In genomic region chr9:98642661-98643312, GRCh38 we compare ENCODE assay signal across 24 cellular contexts.
DNase-seq lines count a peak whose midpoint lies in the region; ATAC-seq and TF ChIP-seq lines count a peak whose summit lies in the region.
"Had no signal": no experiment of that assay in that cellular context is flagged by ENCODE, and none has a peak within 500 bp of the region (broad histone marks: within the 10 kb centered on the region; RNA-seq: fewer than 3 reads in every experiment).

No MANE protein-coding gene starts in this region.

- H3F3A ChIP-seq in DOHH2 (ENCODE audit: control insufficient read depth, insufficient read depth): no peaks in the 10 kb centered on the region

- H3K36me3 ChIP-seq in DOHH2 (ENCODE audit: control insufficient read depth, low read length): no peaks in the 10 kb centered on the region

- CTCF ChIA-PET in WTC11 (lab: Charles Lee): interaction anchor here (0.6 to 2.1 kb wide), 19 partner anchors 10 to 227 kb away, joined by 3 to 9 read pairs (median 4); no protein-coding TSS in a partner anchor

- H3K27me3 Mint-ChIP-seq in HFFc6 (ENCODE audit: insufficient read depth) (peaks cover 15% of the 10 kb centered on the region), WTC11 (ENCODE audit: low read depth) (peaks cover 3% of the 10 kb centered on the region; the same call in 1 of the 2 replicates)

- ATAC-seq in WTC11 (peak; percentile 80), GM18520 (IDR thresholded peaks at IDR 0.05; ENCODE audit: unreplicated experiment) (no peak), GM21367 (IDR thresholded peaks at IDR 0.05; ENCODE audit: unreplicated experiment) (no peak)
- ATAC-seq: activated T-cell treated with anti-CD3 and anti-CD28 coated beads, Interleukin-2, amount 50 U/mL, for 4 hours had no signal

- TF ChIP-seq CTCF in DOHH2 (IDR thresholded peaks at IDR 0.05; ENCODE audit: low read depth, low read length, poor library complexity, severe bottlenecking): peak; percentile 34
- TF ChIP-seq CTCF in HFFc6 (IDR thresholded peaks at IDR 0.05): peak; percentile 30; the same call in 1 of the 2 replicates
- no peak; the same call in 1 of the 2 replicates for TF ChIP-seq CTCF in WTC11 (IDR thresholded peaks at IDR 0.05)

- peaks cover 4% of the 10 kb centered on the region; the same call in 1 of the 2 replicates for H3K27me3 ChIP-seq in DOHH2 (ENCODE audit: control insufficient read depth, low read length)
- H3K27me3 ChIP-seq: dorsolateral prefrontal cortex had no signal

- DNase-seq in HFFc6 (no peak), WTC11 (ENCODE audit: low spot score) (peak; percentile 53), iPS DF 4.7 (ENCODE audit: extremely low read depth, low spot score) (peak; percentile 19), kidney glomerular epithelial cell (lab: John Stamatoyannopoulos, UW) (no peak), NCI-H1105 (lab: John Stamatoyannopoulos, UW) (no peak)
- DNase-seq: activated CD4-positive, alpha-beta T cell treated with anti-CD3 and anti-CD28 coated beads for 1 hour; activated CD8-positive, alpha-beta memory T cell treated with anti-CD3 and anti-CD28 coated beads for 24 hours; activated naive CD4-positive, alpha-beta T cell treated with anti-CD3 and anti-CD28 coated beads for 36 hours; activated T-cell treated with anti-CD3 and anti-CD28 coated beads, Interleukin-2, amount 50 U/mL, for 4 hours; CD4-positive, CD25-positive, alpha-beta regulatory T cell; central memory CD4-positive, alpha-beta T cell; foreskin melanocyte; GM23248; hippocampal formation; NCI-H1417; NCI-H524; stimulated activated naive CD4-positive, alpha-beta T cell; T-helper 9 cell had no signal

- H3K4me2 ChIP-seq in DOHH2 (ENCODE audit: low read length): no peak overlapping the region
- H3K4me2 ChIP-seq: smooth muscle cell had no signal

- H3K9me2 ChIP-seq in DOHH2 (replicated peaks; ENCODE audit: control insufficient read depth, low read length): no peaks in the 10 kb centered on the region

- no peaks in the 10 kb centered on the region for H4K20me1 ChIP-seq in DOHH2 (ENCODE audit: control insufficient read depth, insufficient read depth, low read depth, low read length)

- no peak overlapping the region for H3K4me3 Mint-ChIP-seq in HFFc6
- no peak overlapping the region for H3K4me3 Mint-ChIP-seq in WTC11
- H3K4me3 Mint-ChIP-seq: activated naive CD4-positive, alpha-beta T cell treated with anti-CD3 and anti-CD28 coated beads for 36 hours; activated T-cell treated with anti-CD3 and anti-CD28 coated beads, Interleukin-2, amount 50 U/mL, for 4 hours; CD4-positive, CD25-positive, alpha-beta regulatory T cell had no signal

- H3K79me2 ChIP-seq in DOHH2 (ENCODE audit: control insufficient read depth, low read length): no peaks in the 10 kb centered on the region

- H3K27ac Mint-ChIP-seq in HFFc6 (no peak overlapping the region), WTC11 (no peak overlapping the region)
- H3K27ac Mint-ChIP-seq: activated naive CD4-positive, alpha-beta T cell treated with anti-CD3 and anti-CD28 coated beads for 36 hours; CD4-positive, CD25-positive, alpha-beta regulatory T cell had no signal

- H3K4me1 Mint-ChIP-seq in HFFc6 (ENCODE audit: low read depth) (peaks cover under 1% of the 10 kb centered on the region; the same call in 1 of the 2 replicates), WTC11 (peaks cover 25% of the 10 kb centered on the region)
- H3K4me1 Mint-ChIP-seq: CD4-positive, CD25-positive, alpha-beta regulatory T cell had no signal

- no peak overlapping the region for H3K4me3 ChIP-seq in DOHH2 (ENCODE audit: low read length)
- H3K4me3 ChIP-seq: dorsolateral prefrontal cortex, GM23248, smooth muscle cell had no signal

- H3K9me3 Mint-ChIP-seq in HFFc6: no peaks in the 10 kb centered on the region
- H3K9me3 Mint-ChIP-seq in WTC11: peaks cover 25% of the 10 kb centered on the region
- H3K9me3 Mint-ChIP-seq: activated naive CD4-positive, alpha-beta T cell treated with anti-CD3 and anti-CD28 coated beads for 36 hours; activated T-cell treated with anti-CD3 and anti-CD28 coated beads, Interleukin-2, amount 50 U/mL, for 4 hours had no signal

- H3K36me3 Mint-ChIP-seq in HFFc6 (ENCODE audit: low read depth): no peaks in the 10 kb centered on the region
- peaks cover 11% of the 10 kb centered on the region for H3K36me3 Mint-ChIP-seq in WTC11
- H3K36me3 Mint-ChIP-seq: CD4-positive, CD25-positive, alpha-beta regulatory T cell had no signal

- H3K9me3 ChIP-seq in DOHH2 (ENCODE audit: control insufficient read depth, insufficient read depth, low read length): no peaks in the 10 kb centered on the region

- no peak overlapping the region for H3K27ac ChIP-seq in DOHH2 (ENCODE audit: low read depth, low read length)
- H3K27ac ChIP-seq: GM23248, RWPE1 had no signal

- POLR2A ChIA-PET in WTC11 (lab: Charles Lee): no interaction called here

- no peaks in the 10 kb centered on the region for H3K4me1 ChIP-seq in DOHH2 (ENCODE audit: control insufficient read depth, low read length)

TF ChIP-seq in WTC11, 78 proteins besides CTCF, POLR2A, EP300 and RAD21:
- TF ChIP-seq ZNF121 (CRISPR knock-in tag; IDR thresholded peaks at IDR 0.05): peak; percentile 66; the same call in 1 of the 2 replicates
- no peak for TF ChIP-seq HMGA2 (CRISPR knock-in tag; IDR thresholded peaks at IDR 0.05)
- no peak for TF ChIP-seq SP1 (CRISPR knock-in tag; conservative IDR thresholded peaks at IDR 0.05)

Comparison
In these comparisons a context has a peak if more than half of its experiments do, and no peak if none do; other contexts are left out.
1. DNase-seq: peak in WTC11 (single experiment) and iPS DF 4.7 (single experiment); none in HFFc6 (single experiment), kidney glomerular epithelial cell (single experiment) and NCI-H1105 (single experiment).